In genomic region chr15:81256916-81257315, GRCh38 we compare ENCODE assay signal across 8 cellular contexts.
DNase-seq lines count a peak whose midpoint lies in the region; ATAC-seq and TF ChIP-seq lines count a peak whose summit lies in the region.

No MANE protein-coding gene starts in this region.

- H3K27me3 Mint-ChIP-seq in mesothelial cell of epicardium (ENCODE audit: low read depth) = peaks cover 30% of the 10 kb centered on the region

- H3K27ac Mint-ChIP-seq in mesothelial cell of epicardium = no peak overlapping the region
- no peak overlapping the region for H3K27ac Mint-ChIP-seq in activated naive CD4-positive, alpha-beta T cell treated with anti-CD3 and anti-CD28 coated beads, Interleukin-2, amount 50 U/mL, for 72 hours

- TF ChIP-seq POLR2A in NB4 (IDR thresholded peaks at IDR 0.05; ENCODE audit: extremely low read depth, insufficient read length) = no peak

- no peaks in the 10 kb centered on the region for H3K9me3 Mint-ChIP-seq in mesothelial cell of epicardium
- H3K9me3 Mint-ChIP-seq in activated naive CD4-positive, alpha-beta T cell treated with anti-CD3 and anti-CD28 coated beads, Interleukin-2, amount 50 U/mL, for 72 hours = no peaks in the 10 kb centered on the region

- no peak for ATAC-seq in activated naive CD4-positive, alpha-beta T cell treated with anti-CD3 and anti-CD28 coated beads, Interleukin-2, amount 50 U/mL, for 72 hours
- ATAC-seq in GM21360 (IDR thresholded peaks at IDR 0.05; ENCODE audit: unreplicated experiment) = no peak
- ATAC-seq in HG02981 (IDR thresholded peaks at IDR 0.05; ENCODE audit: unreplicated experiment) = no peak

- peak; percentile 3 for DNase-seq in DMS 273 treated with DMSO at 0.1 percent for 48 hours (lab: John Stamatoyannopoulos, UW)
- peak; percentile 37 for DNase-seq in NB4 (ENCODE audit: low read depth)
- DNase-seq in cerebellum (ENCODE audit: low spot score) = peak; percentile 56
- DNase-seq in mesothelial cell of epicardium (ENCODE audit: low spot score in 2 of 2, unreplicated experiment in 2 of 2) = no peak
- no peak for DNase-seq in activated naive CD4-positive, alpha-beta T cell treated with anti-CD3 and anti-CD28 coated beads, Interleukin-2, amount 50 U/mL, for 72 hours (ENCODE audit: low spot score in 2 of 2)
- no peak for DNase-seq in anterior cingulate cortex (lab: John Stamatoyannopoulos, UW)

- H3K4me3 ChIP-seq in NB4 (ENCODE audit: low read depth, low read length) = no peak overlapping the region

- TF ChIP-seq CTCF in NB4 (IDR thresholded peaks at IDR 0.05; ENCODE audit: low read depth, low read length) (peak; percentile 16), mesothelial cell of epicardium (IDR thresholded peaks at IDR 0.05; ENCODE audit: unreplicated experiment) (peak; percentile 25)

- no peaks in the 10 kb centered on the region for H3K36me3 Mint-ChIP-seq in mesothelial cell of epicardium
- no peaks in the 10 kb centered on the region for H3K36me3 Mint-ChIP-seq in activated naive CD4-positive, alpha-beta T cell treated with anti-CD3 and anti-CD28 coated beads, Interleukin-2, amount 50 U/mL, for 72 hours

- no peaks in the 10 kb centered on the region for H3K4me1 Mint-ChIP-seq in mesothelial cell of epicardium

- no peak overlapping the region for H3K4me3 Mint-ChIP-seq in mesothelial cell of epicardium

Comparison
In these comparisons a context has a peak if more than half of its experiments do, and no peak if none do; other contexts are left out.
1. DNase-seq: peak in DMS 273 treated with DMSO at 0.1 percent for 48 hours (single experiment), NB4 (single experiment) and cerebellum (single experiment); none in mesothelial cell of epicardium (0 of 2), activated naive CD4-positive, alpha-beta T cell treated with anti-CD3 and anti-CD28 coated beads, Interleukin-2, amount 50 U/mL, for 72 hours (0 of 2) and anterior cingulate cortex (0 of 58).